18 cellular contexts compared by ENCODE assay signal in genomic region chr6:2387445-2387844, GRCh38.
"Had no signal": no experiment of that assay in that cellular context is flagged by ENCODE, and none has a peak within 500 bp of the region (broad histone marks: within the 10 kb centered on the region; RNA-seq: fewer than 3 reads in every experiment).

No MANE protein-coding gene starts in this region.

- DNase-seq: cerebellar nuclear complex; effector CD8-positive, alpha-beta T cell; esophagus squamous epithelium; glutamatergic neuron; hypothalamus; kidney; left ventricle myocardium inferior; mucosa of descending colon; naive thymus-derived CD4-positive, alpha-beta T cell; ovary; right lobe of liver; T-cell; T1000; upper lobe of right lung had no signal

- H3K4me1 Mint-ChIP-seq: brain; naive thymus-derived CD4-positive, alpha-beta T cell; T-cell had no signal

- H3K27ac Mint-ChIP-seq: activated naive CD8-positive, alpha-beta T cell; activated T-helper 1 cell treated with anti-CD3 and anti-CD28 coated beads, Interleukin-12 subunit alpha, Interleukin-12 subunit beta, Interleukin-2, Interleukin-4 antibody, amounts not matched to agents 30 ng/mL and 10 ng/mL and 1 ng/mL, durations not matched to agents 14 hours and 24 hours and 36 hours; brain; naive thymus-derived CD4-positive, alpha-beta T cell; T-cell had no signal

- H3K4me3 Mint-ChIP-seq: activated naive CD8-positive, alpha-beta T cell; activated T-helper 1 cell treated with anti-CD3 and anti-CD28 coated beads, Interleukin-12 subunit alpha, Interleukin-12 subunit beta, Interleukin-2, Interleukin-4 antibody, amounts not matched to agents 30 ng/mL and 10 ng/mL and 1 ng/mL, durations not matched to agents 14 hours and 24 hours and 36 hours; brain; naive thymus-derived CD4-positive, alpha-beta T cell; T-cell had no signal

- H3K9me3 Mint-ChIP-seq: T-cell had no signal

- ATAC-seq: mucosa of descending colon; naive thymus-derived CD4-positive, alpha-beta T cell; right lobe of liver; Right ventricle myocardium inferior; T-cell; upper lobe of right lung had no signal

- H3K27me3 Mint-ChIP-seq: activated naive CD8-positive, alpha-beta T cell; brain; naive thymus-derived CD4-positive, alpha-beta T cell; T-cell had no signal
